Comparison of ENCODE assay signal across 27 cellular contexts in genomic region chr12:2858944-2859352, GRCh38. TPM values are rescaled to one million over a fixed set of nuclear protein-coding genes. Genes with fewer than 3 reads are reported as not detected.
DNase-seq lines count a peak whose midpoint lies in the region; ATAC-seq, FAIRE-seq and TF ChIP-seq lines count a peak whose summit lies in the region.
"Had no signal": no experiment of that assay in that cellular context is flagged by ENCODE, and none has a peak within 500 bp of the region (broad histone marks: within the 10 kb centered on the region; RNA-seq: fewer than 3 reads in every experiment).

No MANE protein-coding gene starts in this region.

- in situ Hi-C loops in brain microvascular endothelial cell (cut with HindIII; ENCODE audit: low pct_ligation_motif_present, low sequenced_read_pairs): no loop called here

- H3K36me3 Mint-ChIP-seq in Caco-2 (ENCODE audit: insufficient read depth, unreplicated experiment): peaks cover 85% of the 10 kb centered on the region
- H3K36me3 Mint-ChIP-seq in nephron progenitor cell (ENCODE audit: low read depth): peaks cover 43% of the 10 kb centered on the region
- peaks cover 30% of the 10 kb centered on the region for H3K36me3 Mint-ChIP-seq in MCF 10A (ENCODE audit: insufficient read depth, unreplicated experiment)
- peaks cover 11% of the 10 kb centered on the region for H3K36me3 Mint-ChIP-seq in CD4-positive, alpha-beta T cell (ENCODE audit: low read depth)

- H3K4me3 Mint-ChIP-seq in Caco-2 (ENCODE audit: unreplicated experiment) (no peak overlapping the region), nephron progenitor cell (no peak overlapping the region), MCF 10A (ENCODE audit: unreplicated experiment) (no peak overlapping the region)
- H3K4me3 Mint-ChIP-seq in CD4-positive, alpha-beta T cell: no peak overlapping the region
- H3K4me3 Mint-ChIP-seq: CD4-positive, CD25-positive, alpha-beta regulatory T cell; memory B cell; stimulated activated memory B cell treated with anti-CD40 and anti-IgM and Interleukin-4, amounts not matched to agents 10 μg/mL and 1 μg/mL and 100 μg/mL, for 72 hours; WTC11 had no signal

- CTCF ChIA-PET in Caco-2 (lab: Charles Lee) (interaction anchor here (2.5 kb wide), 1 partner anchor 13 kb away, joined by 6 read pairs; no protein-coding TSS in a partner anchor), MCF 10A (lab: Yijun Ruan, JAX) (interaction anchor here (0.8 kb wide), 1 partner anchor 74 kb away, joined by 3 read pairs; no protein-coding TSS in a partner anchor)
- CTCF ChIA-PET in CD4-positive, alpha-beta T cell (lab: Charles Lee): no interaction called here

- BruUV-seq in Caco-2 (replicated peaks; lab: Mats Ljungman, UMichigan) (no TSS peak), MCF 10A (replicated peaks; lab: Mats Ljungman, UMichigan) (no TSS peak)

- H3K27me3 ChIP-seq in Caco-2 (replicated peaks; ENCODE audit: control insufficient read depth, insufficient read depth, low read length) (no peaks in the 10 kb centered on the region), brain microvascular endothelial cell (replicated peaks) (no peaks in the 10 kb centered on the region)
- no peaks in the 10 kb centered on the region for H3K27me3 ChIP-seq in CD4-positive, alpha-beta T cell (ENCODE audit: control insufficient read depth, insufficient read depth, low read length)
- H3K27me3 ChIP-seq: adrenal gland, tibial artery had no signal

- TF ChIP-seq CTCF in Caco-2 (IDR thresholded peaks at IDR 0.05; ENCODE audit: insufficient read depth in 1 of 2, low read depth in 1 of 2, low read length in 1 of 2, severe bottlenecking in 1 of 2, unreplicated experiment in 1 of 2) (no peak), brain microvascular endothelial cell (IDR thresholded peaks at IDR 0.05; ENCODE audit: low read depth, low read length, missing control alignments) (peak; percentile 5), nephron progenitor cell (IDR thresholded peaks at IDR 0.05) (no peak), MCF 10A (IDR thresholded peaks at IDR 0.05; ENCODE audit: unreplicated experiment) (no peak)
- TF ChIP-seq CTCF in CD4-positive, alpha-beta T cell (IDR thresholded peaks at IDR 0.05): no peak

- no peak overlapping the region for H3K27ac ChIP-seq in brain microvascular endothelial cell
- H3K27ac ChIP-seq in CD4-positive, alpha-beta T cell (ENCODE audit: low read depth, low read length): no peak overlapping the region
- H3K27ac ChIP-seq: tibial artery had no signal

- H3K27me3 Mint-ChIP-seq in Caco-2 (ENCODE audit: insufficient read depth, unreplicated experiment) (no peaks in the 10 kb centered on the region), nephron progenitor cell (ENCODE audit: low read depth, poor library complexity) (peaks cover 13% of the 10 kb centered on the region), MCF 10A (ENCODE audit: insufficient read depth, unreplicated experiment) (no peaks in the 10 kb centered on the region)
- no peaks in the 10 kb centered on the region for H3K27me3 Mint-ChIP-seq in CD4-positive, alpha-beta T cell
- H3K27me3 Mint-ChIP-seq: CD4-positive, CD25-positive, alpha-beta regulatory T cell; memory B cell; stimulated activated memory B cell treated with anti-CD40 and anti-IgM and Interleukin-4, amounts not matched to agents 10 μg/mL and 1 μg/mL and 100 μg/mL, for 72 hours had no signal

- peaks cover 10% of the 10 kb centered on the region for H3K4me1 ChIP-seq in Caco-2
- H3K4me1 ChIP-seq: adrenal gland had no signal

- H3K4me3 ChIP-seq in Caco-2 (ENCODE audit: low read depth, low read length) (no peak overlapping the region), brain microvascular endothelial cell (ENCODE audit: low read depth, low read length) (no peak overlapping the region)
- H3K4me3 ChIP-seq: adrenal gland, tibial artery had no signal

- POLR2A ChIA-PET in Caco-2 (lab: Charles Lee): no interaction called here
- POLR2A ChIA-PET in MCF 10A (lab: Yijun Ruan, JAX): no interaction called here
- POLR2A ChIA-PET in CD4-positive, alpha-beta T cell (lab: Charles Lee): no interaction called here

- DNase-seq in Caco-2: no peak
- peak; percentile 14 for DNase-seq in brain microvascular endothelial cell
- no peak for DNase-seq in nephron progenitor cell
- no peak for DNase-seq in MCF 10A (ENCODE audit: unreplicated experiment)
- no peak for DNase-seq in urothelium cell line (ENCODE audit: low spot score)
- no peak for DNase-seq in CD4-positive, alpha-beta T cell
- DNase-seq: activated CD4-positive, alpha-beta T cell treated with anti-CD3 and anti-CD28 coated beads, Interleukin-2, amount 50 U/mL, for 4 hours; activated CD8-positive, alpha-beta memory T cell treated with anti-CD3 and anti-CD28 coated beads, Interleukin-2, amount 50 U/mL, for 48 hours; activated effector memory CD4-positive, alpha-beta T cell treated with anti-CD3 and anti-CD28 coated beads, Interleukin-2, amount 50 U/mL, for 16 hours; CD4-positive, CD25-positive, alpha-beta regulatory T cell; foreskin fibroblast; GF-D8; hypothalamus; NCI-H1417; NCI-H2107; NK-92 treated with Interleukin-12 subunit alpha and Interleukin-12 subunit beta, amount 100 ng/mL, for 24 hours; SK-N-SH; T-helper 9 cell; tibial artery had no signal

- H3K27ac Mint-ChIP-seq in Caco-2 (ENCODE audit: unreplicated experiment): peak overlapping the region; percentile 58
- H3K27ac Mint-ChIP-seq in nephron progenitor cell: peak overlapping the region; percentile 96
- H3K27ac Mint-ChIP-seq in MCF 10A (ENCODE audit: low read depth, unreplicated experiment): no peak overlapping the region
- H3K27ac Mint-ChIP-seq in CD4-positive, alpha-beta T cell: no peak overlapping the region
- H3K27ac Mint-ChIP-seq: memory B cell; stimulated activated memory B cell treated with anti-CD40 and anti-IgM and Interleukin-4, amounts not matched to agents 10 μg/mL and 1 μg/mL and 100 μg/mL, for 72 hours had no signal

- peaks cover 22% of the 10 kb centered on the region for H3K4me1 Mint-ChIP-seq in Caco-2 (ENCODE audit: low read depth, unreplicated experiment)
- peaks cover 41% of the 10 kb centered on the region for H3K4me1 Mint-ChIP-seq in nephron progenitor cell
- H3K4me1 Mint-ChIP-seq in MCF 10A (ENCODE audit: insufficient read depth, unreplicated experiment): no peaks in the 10 kb centered on the region
- no peaks in the 10 kb centered on the region for H3K4me1 Mint-ChIP-seq in CD4-positive, alpha-beta T cell (ENCODE audit: low read depth)
- H3K4me1 Mint-ChIP-seq: memory B cell; stimulated activated memory B cell treated with anti-CD40 and anti-IgM and Interleukin-4, amounts not matched to agents 10 μg/mL and 1 μg/mL and 100 μg/mL, for 72 hours had no signal

- no peaks in the 10 kb centered on the region for H3K9me3 ChIP-seq in Caco-2
- H3K9me3 ChIP-seq in CD4-positive, alpha-beta T cell (ENCODE audit: control insufficient read depth, low read length): no peaks in the 10 kb centered on the region
- H3K9me3 ChIP-seq: adrenal gland, SK-N-SH, tibial artery had no signal

- FAIRE-seq in urothelium cell line (lab: Jason Lieb, UNC): no peak
- FAIRE-seq: keratinocyte had no signal

- no peak for ATAC-seq in CD4-positive, alpha-beta T cell (ENCODE audit: poor library complexity)
- ATAC-seq: stimulated activated memory B cell treated with anti-CD40 and anti-IgM and Interleukin-4, amounts not matched to agents 10 μg/mL and 1 μg/mL and 100 μg/mL, for 72 hours; WTC11 had no signal

- H3K9me3 Mint-ChIP-seq in Caco-2 (ENCODE audit: unreplicated experiment) (no peaks in the 10 kb centered on the region), nephron progenitor cell (no peaks in the 10 kb centered on the region), MCF 10A (ENCODE audit: unreplicated experiment) (no peaks in the 10 kb centered on the region)
- no peaks in the 10 kb centered on the region for H3K9me3 Mint-ChIP-seq in CD4-positive, alpha-beta T cell
- H3K9me3 Mint-ChIP-seq: CD4-positive, CD25-positive, alpha-beta regulatory T cell; memory B cell; stimulated activated memory B cell treated with anti-CD40 and anti-IgM and Interleukin-4, amounts not matched to agents 10 μg/mL and 1 μg/mL and 100 μg/mL, for 72 hours; WTC11 had no signal

- peaks cover under 1% of the 10 kb centered on the region; the same call in 1 of the 2 replicates for H3K36me3 ChIP-seq in Caco-2 (ENCODE audit: control insufficient read depth, insufficient read depth, low read length)
- H3K36me3 ChIP-seq in brain microvascular endothelial cell (replicated peaks): no peaks in the 10 kb centered on the region
- H3K36me3 ChIP-seq: adrenal gland had no signal

- intact Hi-C loops in Caco-2 (cut with micrococcal nuclease; ENCODE audit: unreplicated experiment): no loop called here
- intact Hi-C loops in MCF 10A (cut with micrococcal nuclease): loop anchor here (10.0 kb wide), 1 partner anchor 176 kb away; no protein-coding TSS in a partner anchor
- intact Hi-C loops in CD4-positive, alpha-beta T cell (cut with DNase I, micrococcal nuclease): loop anchor here in 1 of 2 experiments (10.0 kb wide), 1 partner anchor 416 kb away; no protein-coding TSS in a partner anchor

RNA-seq across cellular contexts. Expression of gene TEX52, which starts 2.1 kb away (rescaled TPM):
- total RNA-seq in Caco-2 (2022) (0.34 TPM in 1 of 2 replicates, not detected in the other), MCF 10A (2022) (not detected in 2 replicates)
- total RNA-seq in CD4-positive, alpha-beta T cell: not detected
- total RNA-seq: adrenal gland; CD4-positive, CD25-positive, alpha-beta regulatory T cell; dermis microvascular lymphatic vessel endothelial cell; NCI-H460; osteocyte; WTC11 had no signal

RNA-seq across cellular contexts. Expression of gene FOXM1, which starts 18.0 kb away (rescaled TPM):
- 217 and 222 TPM in 2 replicates for total RNA-seq in Caco-2 (2022)
- 31.7 and 49.9 TPM in 2 replicates for total RNA-seq in MCF 10A (2022)
- under 1 TPM; 0.59 to 0.80 TPM for total RNA-seq in CD4-positive, alpha-beta T cell

RNA-seq across cellular contexts. Expression of gene RHNO1, which starts 18.1 kb away (rescaled TPM):
- 99.1 and 99.8 TPM in 2 replicates for total RNA-seq in Caco-2 (2022)
- total RNA-seq in MCF 10A (2022): 47.0 and 60.9 TPM in 2 replicates
- total RNA-seq in CD4-positive, alpha-beta T cell: 10 to 100 TPM; 26.5 to 31.3 TPM

RNA-seq across cellular contexts. Expression of gene NRIP2, which starts 24.1 kb away (rescaled TPM):
- not detected in 2 replicates for total RNA-seq in Caco-2 (2022)
- not detected in 2 replicates for total RNA-seq in MCF 10A (2022)
- total RNA-seq in CD4-positive, alpha-beta T cell: not detected
- total RNA-seq: CD4-positive, CD25-positive, alpha-beta regulatory T cell; NCI-H460; osteocyte; WTC11 had no signal

RNA-seq across cellular contexts. Expression of gene TULP3, which starts 31.7 kb away (rescaled TPM):
- total RNA-seq in Caco-2 (2022): 31.0 and 31.7 TPM in 2 replicates
- total RNA-seq in MCF 10A (2022): 36.2 and 42.2 TPM in 2 replicates
- 1 to 10 TPM; 4.2 to 5.5 TPM for total RNA-seq in CD4-positive, alpha-beta T cell

Comparison
In these comparisons a context has a peak if more than half of its experiments do, and no peak if none do; other contexts are left out.
1. H3K27ac Mint-ChIP-seq: peak in Caco-2 (single experiment) and nephron progenitor cell (single experiment); none in MCF 10A (single experiment) and CD4-positive, alpha-beta T cell (single experiment).
2. RNA of gene FOXM1, which starts 18.0 kb away (total RNA-seq): 217 to 222 TPM in Caco-2 and 31.7 to 49.9 TPM in MCF 10A; 0.59 to 0.80 TPM in CD4-positive, alpha-beta T cell; every median in the first group is over 10 times any median in the second.